In the genomic region with DNA sequence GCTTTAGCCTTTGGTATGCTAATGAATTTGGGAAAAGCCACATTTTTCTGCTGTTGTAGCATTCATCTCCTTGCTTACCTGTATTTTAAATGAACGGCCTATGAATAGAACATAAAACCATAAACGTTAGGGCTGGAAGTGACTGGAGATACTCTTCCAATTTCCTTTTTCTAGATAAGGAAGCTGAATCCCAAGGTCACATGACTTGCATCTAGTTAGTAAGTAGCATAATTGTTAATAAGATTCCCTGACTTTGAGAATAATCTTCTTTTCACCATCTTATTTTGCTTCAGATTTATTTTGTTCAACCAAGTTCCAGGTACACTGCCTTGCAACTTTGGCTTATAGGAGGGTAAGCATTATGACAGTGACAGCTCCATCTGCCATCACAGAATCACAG, we compare ENCODE assay signal across 29 cellular contexts.
"Had no signal": no experiment of that assay in that cellular context is flagged by ENCODE, and none has a peak within 500 bp of the region (broad histone marks: within the 10 kb centered on the region; RNA-seq: fewer than 3 reads in every experiment).

No MANE protein-coding gene starts in this region.

- H3K9me3 Mint-ChIP-seq: activated CD4-positive, alpha-beta memory T cell treated with anti-CD3 and anti-CD28 coated beads for 36 hours; activated CD4-positive, alpha-beta T cell treated with anti-CD3 and anti-CD28 coated beads, Interleukin-2, amount 10 ng/mL, durations not matched to agents 7 days and 5 days; activated naive CD8-positive, alpha-beta T cell treated with anti-CD3 and anti-CD28 coated beads, Interleukin-2, amount 10 ng/mL, durations not matched to agents 7 days and 5 days; activated T-cell treated with anti-CD3 and anti-CD28 coated beads, Interleukin-2, amount 50 U/mL, for 4 hours; activated T-helper 2 cell treated with anti-CD3 and anti-CD28 coated beads, Interferon-gamma antibody, Interleukin-2, Interleukin-4, amounts not matched to agents 10 μg/mL and 5 μg/mL and 100 μg/mL, durations not matched to agents 14 hours and 24 hours and 36 hours; T-cell had no signal

- H3K4me1 ChIP-seq: breast epithelium had no signal

- H3K27me3 ChIP-seq: adrenal gland, breast epithelium had no signal

- H3K27ac Mint-ChIP-seq: activated CD4-positive, alpha-beta memory T cell treated with anti-CD3 and anti-CD28 coated beads for 36 hours; activated CD4-positive, alpha-beta T cell treated with anti-CD3 and anti-CD28 coated beads, Interleukin-2, amount 10 ng/mL, durations not matched to agents 7 days and 5 days; activated naive CD8-positive, alpha-beta T cell treated with anti-CD3 and anti-CD28 coated beads, Interleukin-2, amount 10 ng/mL, durations not matched to agents 7 days and 5 days; activated T-helper 2 cell treated with anti-CD3 and anti-CD28 coated beads, Interferon-gamma antibody, Interleukin-2, Interleukin-4, amounts not matched to agents 10 μg/mL and 5 μg/mL and 100 μg/mL, durations not matched to agents 14 hours and 24 hours and 36 hours had no signal

- H3K4me3 Mint-ChIP-seq: activated CD4-positive, alpha-beta memory T cell treated with anti-CD3 and anti-CD28 coated beads for 36 hours; activated CD4-positive, alpha-beta T cell treated with anti-CD3 and anti-CD28 coated beads, Interleukin-2, amount 10 ng/mL, durations not matched to agents 7 days and 5 days; activated naive CD8-positive, alpha-beta T cell treated with anti-CD3 and anti-CD28 coated beads, Interleukin-2, amount 10 ng/mL, durations not matched to agents 7 days and 5 days; activated T-cell treated with anti-CD3 and anti-CD28 coated beads, Interleukin-2, amount 50 U/mL, for 4 hours; T-cell had no signal

- H3K27ac ChIP-seq: adrenal gland, breast epithelium, SK-N-MC had no signal

- H3K36me3 ChIP-seq: breast epithelium had no signal

- H3K4me3 ChIP-seq: adrenal gland, breast epithelium, SK-N-MC had no signal

- H3K9me3 ChIP-seq: adrenal gland, breast epithelium had no signal

- ATAC-seq: activated T-cell treated with anti-CD3 and anti-CD28 coated beads, Interleukin-2, amount 50 U/mL, for 4 hours; Panc1; Right ventricle myocardium inferior; T-cell had no signal

- H3K36me3 Mint-ChIP-seq: T-cell had no signal

- FAIRE-seq: TTC549 had no signal

- H3K27me3 Mint-ChIP-seq: activated CD4-positive, alpha-beta memory T cell treated with anti-CD3 and anti-CD28 coated beads for 36 hours; activated CD4-positive, alpha-beta T cell treated with anti-CD3 and anti-CD28 coated beads, Interleukin-2, amount 10 ng/mL, durations not matched to agents 7 days and 5 days; activated naive CD8-positive, alpha-beta T cell treated with anti-CD3 and anti-CD28 coated beads, Interleukin-2, amount 10 ng/mL, durations not matched to agents 7 days and 5 days; T-cell had no signal

- DNase-seq: activated CD4-positive, alpha-beta memory T cell treated with anti-CD3 and anti-CD28 coated beads for 36 hours; activated CD4-positive, alpha-beta T cell treated with anti-CD3 and anti-CD28 coated beads, Interleukin-2, amount 10 ng/mL, durations not matched to agents 7 days and 5 days; activated CD4-positive, CD25-positive, alpha-beta regulatory T cell; activated CD8-positive, alpha-beta memory T cell treated with anti-CD3 and anti-CD28 coated beads for 24 hours; activated naive CD4-positive, alpha-beta T cell treated with anti-CD3 and anti-CD28 coated beads, Interleukin-2, amount 50 U/mL, for 16 hours; activated naive CD8-positive, alpha-beta T cell treated with anti-CD3 and anti-CD28 coated beads, Interleukin-2, amount 10 ng/mL, durations not matched to agents 7 days and 5 days; activated T-cell treated with anti-CD3 and anti-CD28 coated beads, Interleukin-2, amount 50 U/mL, for 4 hours; adrenal gland; anterior cingulate cortex; central memory CD4-positive, alpha-beta T cell; NCI-H1048; NCI-H146; NCI-H1930; NCI-H2171; NCI-H2227 treated with DMSO at 0.1 percent for 48 hours; NCI-H446 treated with DMSO at 0.1 percent for 48 hours; NCI-H524 treated with DMSO at 0.1 percent for 48 hours; NCI-H748 treated with DMSO at 0.1 percent for 48 hours; OCI-M1; RPMI8226; T-cell; T-helper 2 cell; T1000 had no signal
